ENCODE assay signal across 18 cellular contexts in the genomic region with DNA sequence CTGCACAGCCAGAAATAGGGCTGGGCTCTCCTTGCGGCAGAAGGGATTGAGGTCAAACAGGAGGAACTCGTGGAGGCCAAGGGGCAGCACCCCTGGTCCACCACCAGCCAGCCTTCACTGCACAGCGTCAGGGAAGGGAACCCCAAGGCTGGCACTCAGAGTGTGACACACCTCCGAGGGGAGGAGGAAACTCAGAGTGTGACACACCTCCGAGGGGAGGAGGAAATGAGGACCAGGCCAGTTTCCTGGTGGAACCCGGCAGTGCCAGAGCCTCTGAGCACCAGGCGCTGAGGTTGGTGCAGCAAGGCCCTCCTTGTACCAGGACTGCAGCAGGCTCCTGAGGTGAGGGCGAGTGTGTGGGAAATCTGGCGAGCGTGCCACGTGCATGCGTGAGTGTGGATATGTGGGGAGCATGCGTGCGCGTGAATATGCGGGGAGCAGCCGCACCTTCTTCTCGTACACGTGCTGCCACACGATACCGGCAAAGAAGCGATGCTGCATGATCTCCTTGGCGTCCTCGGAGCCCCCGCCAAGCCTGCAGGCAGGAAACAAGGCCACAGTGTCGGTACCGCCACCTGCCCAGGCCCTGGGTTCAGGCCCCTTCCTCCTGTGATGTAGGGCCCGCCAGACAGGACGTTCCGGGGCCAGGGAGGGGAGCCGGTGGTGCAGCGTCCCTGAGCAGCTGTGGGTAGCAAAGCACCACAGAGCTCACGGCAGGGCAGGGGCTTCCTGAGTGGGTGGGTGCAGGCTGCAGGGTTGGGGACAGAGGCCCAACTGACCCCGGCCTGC.
"Had no signal": no experiment of that assay in that cellular context is flagged by ENCODE, and none has a peak within 500 bp of the region (broad histone marks: within the 10 kb centered on the region; RNA-seq: fewer than 3 reads in every experiment).

No MANE protein-coding gene starts in this region.

- DNase-seq: activated CD8-positive, alpha-beta memory T cell treated with anti-CD3 and anti-CD28 coated beads for 24 hours; activated CD8-positive, alpha-beta memory T cell treated with anti-CD3 and anti-CD28 coated beads, Interleukin-2, amount 50 U/mL, for 4 hours; activated naive CD4-positive, alpha-beta T cell treated with Interleukin-2 at 50 U/mL for 16 hours; activated T-cell treated with anti-CD3 and anti-CD28 coated beads, Interleukin-2, amount 50 U/mL, for 24 hours; cerebellar nuclear complex; effector CD4-positive, alpha-beta T cell; gastrocnemius medialis; head of caudate nucleus; hypothalamus; stimulated activated CD4-positive, alpha-beta T cell treated with anti-CD3 and anti-CD28 coated beads, Interleukin-4, amount 100 ng/mL, for 4 hours; T1000; tibial artery had no signal

- H3K27ac Mint-ChIP-seq: activated T-cell treated with anti-CD3 and anti-CD28 coated beads, Interleukin-2, amount 50 U/mL, for 24 hours; dendritic cell treated with granulocyte-macrophage colony-stimulating factor and Interleukin-4, amounts not matched to agents 40 ng/mL and 50 ng/mL, for 4 days; memory B cell; nephron; stimulated activated naive CD8-positive, alpha-beta T cell treated with anti-CD3 and anti-CD28 coated beads, Interleukin-15, Interleukin-2, amounts not matched to agents 100 ng/mL and 50 ng/mL, for 24 hours; WTC11 had no signal

- H3K27me3 ChIP-seq: esophagus muscularis mucosa, gastrocnemius medialis, tibial artery had no signal

- H3K27ac ChIP-seq: esophagus muscularis mucosa, gastrocnemius medialis, tibial artery had no signal

- H3K4me1 ChIP-seq: gastrocnemius medialis had no signal

- H3K4me3 Mint-ChIP-seq: activated T-cell treated with anti-CD3 and anti-CD28 coated beads, Interleukin-2, amount 50 U/mL, for 24 hours; dendritic cell treated with granulocyte-macrophage colony-stimulating factor and Interleukin-4, amounts not matched to agents 40 ng/mL and 50 ng/mL, for 4 days; memory B cell; nephron; stimulated activated naive CD8-positive, alpha-beta T cell treated with anti-CD3 and anti-CD28 coated beads, Interleukin-15, Interleukin-2, amounts not matched to agents 100 ng/mL and 50 ng/mL, for 24 hours; WTC11 had no signal

- H3K9me3 ChIP-seq: gastrocnemius medialis had no signal

- H3K27me3 Mint-ChIP-seq: activated T-cell treated with anti-CD3 and anti-CD28 coated beads, Interleukin-2, amount 50 U/mL, for 24 hours; dendritic cell treated with granulocyte-macrophage colony-stimulating factor and Interleukin-4, amounts not matched to agents 40 ng/mL and 50 ng/mL, for 4 days; memory B cell; stimulated activated naive CD8-positive, alpha-beta T cell treated with anti-CD3 and anti-CD28 coated beads, Interleukin-15, Interleukin-2, amounts not matched to agents 100 ng/mL and 50 ng/mL, for 24 hours had no signal

- ATAC-seq: gastrocnemius medialis, WTC11 had no signal

- H3K4me3 ChIP-seq: esophagus muscularis mucosa, gastrocnemius medialis, tibial artery had no signal

- H3K9me3 Mint-ChIP-seq: activated T-cell treated with anti-CD3 and anti-CD28 coated beads, Interleukin-2, amount 50 U/mL, for 24 hours; memory B cell; nephron had no signal
